ENCODE assay signal across 22 cellular contexts in the genomic region with DNA sequence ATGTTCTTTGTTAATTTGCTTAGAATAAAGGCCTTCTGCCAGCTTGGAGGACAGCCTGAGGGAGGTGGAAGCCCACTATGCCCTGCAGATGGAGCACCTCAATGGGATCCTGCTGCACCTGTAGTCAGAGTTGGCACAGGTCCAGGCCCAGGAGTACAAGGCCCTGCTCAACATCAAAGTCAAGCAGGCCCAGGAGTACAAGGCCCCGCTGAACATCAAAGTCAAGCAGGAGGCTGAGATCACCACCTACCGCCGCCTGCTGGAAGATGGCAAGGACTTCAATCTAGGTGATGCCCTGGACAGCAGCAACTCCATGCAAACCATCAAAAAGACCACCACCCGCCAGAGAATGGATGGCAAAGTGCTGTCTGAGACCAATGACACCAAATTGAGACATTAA. TPM values are rescaled to one million over a fixed set of nuclear protein-coding genes. Genes with fewer than 3 reads are reported as not detected.
DNase-seq lines count a peak whose midpoint lies in the region; ATAC-seq and TF ChIP-seq lines count a peak whose summit lies in the region.
"Had no signal": no experiment of that assay in that cellular context is flagged by ENCODE, and none has a peak within 500 bp of the region (broad histone marks: within the 10 kb centered on the region; RNA-seq: fewer than 3 reads in every experiment).

No MANE protein-coding gene starts in this region.

- no peak overlapping the region for H3K4me3 ChIP-seq in GM23248
- H3K4me3 ChIP-seq in OCI-LY7 (ENCODE audit: low read depth, low read length, poor library complexity, severe bottlenecking): no peak overlapping the region
- no peak overlapping the region for H3K4me3 ChIP-seq in neural progenitor cell
- H3K4me3 ChIP-seq in Peyer's patch: no peak overlapping the region
- H3K4me3 ChIP-seq: adrenal gland, cardiac muscle cell, hepatocyte, SJCRH30, suprapubic skin had no signal

- H3F3A ChIP-seq in GM23248 (ENCODE audit: insufficient read depth) (no peaks in the 10 kb centered on the region), neural progenitor cell (ENCODE audit: low read depth) (no peaks in the 10 kb centered on the region)

- no peaks in the 10 kb centered on the region for H3K9me2 ChIP-seq in GM23248 (ENCODE audit: insufficient read depth)
- H3K9me2 ChIP-seq in OCI-LY7 (ENCODE audit: insufficient read depth, low read length): no peaks in the 10 kb centered on the region

- no peaks in the 10 kb centered on the region for H3K36me3 Mint-ChIP-seq in activated CD4-positive, alpha-beta memory T cell treated with anti-CD3 and anti-CD28 coated beads for 36 hours
- no peaks in the 10 kb centered on the region for H3K36me3 Mint-ChIP-seq in activated CD4-positive, alpha-beta memory T cell treated with anti-CD3 and anti-CD28 coated beads, Interleukin-2, amount 10 ng/mL, durations not matched to agents 7 days and 5 days (ENCODE audit: low read depth)
- H3K36me3 Mint-ChIP-seq in neural progenitor cell: no peaks in the 10 kb centered on the region
- H3K36me3 Mint-ChIP-seq in activated naive CD8-positive, alpha-beta T cell treated with anti-CD3 and anti-CD28 coated beads, Interleukin-2, amount 50 U/mL, for 24 hours (ENCODE audit: low read depth): no peaks in the 10 kb centered on the region
- H3K36me3 Mint-ChIP-seq: activated CD8-positive, alpha-beta memory T cell treated with anti-CD3 and anti-CD28 coated beads, Interleukin-2, amount 10 ng/mL, durations not matched to agents 7 days and 5 days; CD8-positive, alpha-beta T cell had no signal

- no peaks in the 10 kb centered on the region for H3K4me1 Mint-ChIP-seq in activated CD4-positive, alpha-beta memory T cell treated with anti-CD3 and anti-CD28 coated beads for 36 hours (ENCODE audit: low read depth)
- H3K4me1 Mint-ChIP-seq in activated CD4-positive, alpha-beta memory T cell treated with anti-CD3 and anti-CD28 coated beads, Interleukin-2, amount 10 ng/mL, durations not matched to agents 7 days and 5 days: no peaks in the 10 kb centered on the region
- no peaks in the 10 kb centered on the region for H3K4me1 Mint-ChIP-seq in neural progenitor cell
- no peaks in the 10 kb centered on the region for H3K4me1 Mint-ChIP-seq in activated naive CD8-positive, alpha-beta T cell treated with anti-CD3 and anti-CD28 coated beads, Interleukin-2, amount 50 U/mL, for 24 hours
- H3K4me1 Mint-ChIP-seq: activated CD8-positive, alpha-beta memory T cell treated with anti-CD3 and anti-CD28 coated beads, Interleukin-2, amount 10 ng/mL, durations not matched to agents 7 days and 5 days; T-helper 17 cell had no signal

- H3K27me3 ChIP-seq in GM23248 (replicated peaks; ENCODE audit: insufficient read depth): no peaks in the 10 kb centered on the region
- no peaks in the 10 kb centered on the region for H3K27me3 ChIP-seq in neural progenitor cell
- no peaks in the 10 kb centered on the region for H3K27me3 ChIP-seq in Peyer's patch
- H3K27me3 ChIP-seq: adrenal gland, cardiac muscle cell, hepatocyte, SJCRH30, suprapubic skin had no signal

- no peaks in the 10 kb centered on the region for H3K9me3 Mint-ChIP-seq in activated CD4-positive, alpha-beta memory T cell treated with anti-CD3 and anti-CD28 coated beads for 36 hours
- H3K9me3 Mint-ChIP-seq in activated CD4-positive, alpha-beta memory T cell treated with anti-CD3 and anti-CD28 coated beads, Interleukin-2, amount 10 ng/mL, durations not matched to agents 7 days and 5 days: peaks cover 25% of the 10 kb centered on the region
- H3K9me3 Mint-ChIP-seq in neural progenitor cell: peaks cover 31% of the 10 kb centered on the region
- H3K9me3 Mint-ChIP-seq in activated naive CD8-positive, alpha-beta T cell treated with anti-CD3 and anti-CD28 coated beads, Interleukin-2, amount 50 U/mL, for 24 hours: peaks cover 25% of the 10 kb centered on the region

- H3K9me3 ChIP-seq in GM23248 (ENCODE audit: low read depth) (no peaks in the 10 kb centered on the region), OCI-LY7 (ENCODE audit: low read length) (no peaks in the 10 kb centered on the region), neural progenitor cell (ENCODE audit: low read depth) (no peaks in the 10 kb centered on the region), Peyer's patch (no peaks in the 10 kb centered on the region)
- H3K9me3 ChIP-seq: adrenal gland, SJCRH30, suprapubic skin had no signal

- H3K27ac ChIP-seq in GM23248: no peak overlapping the region
- H3K27ac ChIP-seq in OCI-LY7 (ENCODE audit: low read depth, low read length, poor library complexity, severe bottlenecking): no peak overlapping the region
- H3K27ac ChIP-seq in neural progenitor cell: no peak overlapping the region
- no peak overlapping the region for H3K27ac ChIP-seq in Peyer's patch
- H3K27ac ChIP-seq: adrenal gland, cardiac muscle cell, hepatocyte, SJCRH30, suprapubic skin had no signal

- CTCF ChIA-PET in activated CD4-positive, alpha-beta memory T cell treated with anti-CD3 and anti-CD28 coated beads for 36 hours (lab: Charles Lee): no interaction called here
- CTCF ChIA-PET in activated CD4-positive, alpha-beta memory T cell treated with anti-CD3 and anti-CD28 coated beads, Interleukin-2, amount 10 ng/mL, durations not matched to agents 7 days and 5 days (lab: Charles Lee): no interaction called here
- CTCF ChIA-PET in OCI-LY7 (lab: Charles Lee; ENCODE audit: unreplicated experiment): no interaction called here

- in situ Hi-C loops in GM23248 (cut with MboI): no loop called here

- H3K27me3 Mint-ChIP-seq in activated CD4-positive, alpha-beta memory T cell treated with anti-CD3 and anti-CD28 coated beads for 36 hours: peaks cover 2% of the 10 kb centered on the region
- no peaks in the 10 kb centered on the region for H3K27me3 Mint-ChIP-seq in activated CD4-positive, alpha-beta memory T cell treated with anti-CD3 and anti-CD28 coated beads, Interleukin-2, amount 10 ng/mL, durations not matched to agents 7 days and 5 days
- H3K27me3 Mint-ChIP-seq in neural progenitor cell (ENCODE audit: insufficient read depth, low read depth): peaks cover 2% of the 10 kb centered on the region
- peaks cover 2% of the 10 kb centered on the region for H3K27me3 Mint-ChIP-seq in activated naive CD8-positive, alpha-beta T cell treated with anti-CD3 and anti-CD28 coated beads, Interleukin-2, amount 50 U/mL, for 24 hours
- H3K27me3 Mint-ChIP-seq: activated CD8-positive, alpha-beta memory T cell treated with anti-CD3 and anti-CD28 coated beads, Interleukin-2, amount 10 ng/mL, durations not matched to agents 7 days and 5 days; T-helper 17 cell had no signal

- BruUV-seq in OCI-LY7 (replicated peaks; lab: Mats Ljungman, UMichigan): no TSS peak

- H3K79me2 ChIP-seq in GM23248 (ENCODE audit: insufficient read depth) (no peaks in the 10 kb centered on the region), OCI-LY7 (ENCODE audit: insufficient read depth, low read depth, low read length) (no peaks in the 10 kb centered on the region), neural progenitor cell (ENCODE audit: low read depth) (no peaks in the 10 kb centered on the region)
- H3K79me2 ChIP-seq: hepatocyte had no signal

- H3K36me3 ChIP-seq in GM23248 (ENCODE audit: low read depth): no peaks in the 10 kb centered on the region
- no peaks in the 10 kb centered on the region for H3K36me3 ChIP-seq in OCI-LY7 (ENCODE audit: insufficient read depth, low read length)
- H3K36me3 ChIP-seq in neural progenitor cell: no peaks in the 10 kb centered on the region
- H3K36me3 ChIP-seq in Peyer's patch: no peaks in the 10 kb centered on the region
- H3K36me3 ChIP-seq: adrenal gland, cardiac muscle cell, SJCRH30, suprapubic skin had no signal

- no peak for TF ChIP-seq POLR2A in Peyer's patch (IDR thresholded peaks at IDR 0.05)

- H3K4me2 ChIP-seq in GM23248 (ENCODE audit: unreplicated experiment) (no peak overlapping the region), OCI-LY7 (ENCODE audit: low read length) (no peak overlapping the region), neural progenitor cell (no peak overlapping the region)
- H3K4me2 ChIP-seq: hepatocyte had no signal

- no peaks in the 10 kb centered on the region for H3K4me1 ChIP-seq in GM23248 (ENCODE audit: insufficient read depth)
- H3K4me1 ChIP-seq in OCI-LY7 (ENCODE audit: insufficient read depth, low read length, poor library complexity, severe bottlenecking): peaks cover 3% of the 10 kb centered on the region
- H3K4me1 ChIP-seq in neural progenitor cell: no peaks in the 10 kb centered on the region
- no peaks in the 10 kb centered on the region for H3K4me1 ChIP-seq in Peyer's patch
- H3K4me1 ChIP-seq: adrenal gland, SJCRH30, suprapubic skin had no signal

- POLR2A ChIA-PET in activated CD4-positive, alpha-beta memory T cell treated with anti-CD3 and anti-CD28 coated beads for 36 hours (lab: Charles Lee): no interaction called here
- POLR2A ChIA-PET in activated CD4-positive, alpha-beta memory T cell treated with anti-CD3 and anti-CD28 coated beads, Interleukin-2, amount 10 ng/mL, durations not matched to agents 7 days and 5 days (lab: Charles Lee): no interaction called here
- POLR2A ChIA-PET in OCI-LY7 (lab: Charles Lee): interaction anchor here (0.6 kb wide), 1 partner anchor 32 kb away, joined by 3 read pairs; no protein-coding TSS in a partner anchor

- no peak for ATAC-seq in activated naive CD8-positive, alpha-beta T cell treated with anti-CD3 and anti-CD28 coated beads, Interleukin-2, amount 50 U/mL, for 24 hours
- no peak for ATAC-seq in left cardiac atrium
- ATAC-seq: activated CD8-positive, alpha-beta memory T cell treated with anti-CD3 and anti-CD28 coated beads, Interleukin-2, amount 10 ng/mL, durations not matched to agents 7 days and 5 days; CD8-positive, alpha-beta T cell; T-helper 17 cell had no signal

- DNase-seq in activated CD4-positive, alpha-beta memory T cell treated with anti-CD3 and anti-CD28 coated beads for 36 hours: peak; percentile 23
- DNase-seq in activated CD4-positive, alpha-beta memory T cell treated with anti-CD3 and anti-CD28 coated beads, Interleukin-2, amount 10 ng/mL, durations not matched to agents 7 days and 5 days: no peak
- DNase-seq in GM23248 (peak; percentile 0), OCI-LY7 (ENCODE audit: low spot score) (peak; percentile 10), neural progenitor cell (ENCODE audit: low spot score) (no peak), Peyer's patch (no peak), left cardiac atrium (no peak)
- no peak for DNase-seq in activated naive CD8-positive, alpha-beta T cell treated with anti-CD3 and anti-CD28 coated beads, Interleukin-2, amount 50 U/mL, for 24 hours
- DNase-seq: activated CD8-positive, alpha-beta memory T cell treated with anti-CD3 and anti-CD28 coated beads, Interleukin-2, amount 10 ng/mL, durations not matched to agents 7 days and 5 days; adrenal gland; dermis blood vessel endothelial cell; NCI-H146; NCI-H446; occipital lobe; stimulated activated CD4-positive, alpha-beta T cell treated with anti-CD3 and anti-CD28 coated beads, Interleukin-12 subunit alpha, Interleukin-12 subunit beta, amount 100 ng/mL, for 4 hours; T-helper 17 cell had no signal

- H2AFZ ChIP-seq in GM23248: no peak overlapping the region
- H2AFZ ChIP-seq in OCI-LY7 (ENCODE audit: low read length): no peak overlapping the region
- no peak overlapping the region for H2AFZ ChIP-seq in neural progenitor cell (replicated peaks)
- H2AFZ ChIP-seq: hepatocyte had no signal

- H3K9ac ChIP-seq in GM23248 (no peak overlapping the region), neural progenitor cell (no peak overlapping the region)

- intact Hi-C loops in activated CD4-positive, alpha-beta memory T cell treated with anti-CD3 and anti-CD28 coated beads for 36 hours (cut with micrococcal nuclease): no loop called here
- intact Hi-C loops in OCI-LY7 (cut with micrococcal nuclease; ENCODE audit: unreplicated experiment) (no loop called here), left cardiac atrium (cut with DNase I) (no loop called here)

- TF ChIP-seq CTCF in OCI-LY7 (conservative IDR thresholded peaks at IDR 0.05; ENCODE audit: low read length): no peak
- peak; percentile 8 for TF ChIP-seq CTCF in neural progenitor cell (IDR thresholded peaks at IDR 0.05)
- no peak for TF ChIP-seq CTCF in Peyer's patch (IDR thresholded peaks at IDR 0.05)

- H3K27ac Mint-ChIP-seq in activated CD4-positive, alpha-beta memory T cell treated with anti-CD3 and anti-CD28 coated beads for 36 hours: no peak overlapping the region
- no peak overlapping the region for H3K27ac Mint-ChIP-seq in activated CD4-positive, alpha-beta memory T cell treated with anti-CD3 and anti-CD28 coated beads, Interleukin-2, amount 10 ng/mL, durations not matched to agents 7 days and 5 days
- no peak overlapping the region for H3K27ac Mint-ChIP-seq in neural progenitor cell
- no peak overlapping the region for H3K27ac Mint-ChIP-seq in activated naive CD8-positive, alpha-beta T cell treated with anti-CD3 and anti-CD28 coated beads, Interleukin-2, amount 50 U/mL, for 24 hours
- H3K27ac Mint-ChIP-seq: activated CD8-positive, alpha-beta memory T cell treated with anti-CD3 and anti-CD28 coated beads, Interleukin-2, amount 10 ng/mL, durations not matched to agents 7 days and 5 days; activated T-helper 2 cell treated with anti-CD3 and anti-CD28 coated beads, Interferon-gamma antibody, Interleukin-2, Interleukin-4, amounts not matched to agents 10 μg/mL and 5 μg/mL and 100 μg/mL, durations not matched to agents 14 hours and 24 hours and 36 hours; CD8-positive, alpha-beta T cell; T-helper 17 cell had no signal

- H4K20me1 ChIP-seq in GM23248 (ENCODE audit: insufficient read depth): no peaks in the 10 kb centered on the region
- H4K20me1 ChIP-seq in OCI-LY7 (ENCODE audit: insufficient read depth, low read length): no peaks in the 10 kb centered on the region
- no peaks in the 10 kb centered on the region for H4K20me1 ChIP-seq in neural progenitor cell (ENCODE audit: low read depth)

- WGBS in GM23248 (ENCODE audit: low coverage in 1 of 2, low lambda C conversion rate in 2 of 2, missing lambda C conversion rate in 2 of 2), 2 experiments: 27% methylated on average over 4 of the region's 4 CpGs

- no peak overlapping the region for H3K4me3 Mint-ChIP-seq in activated CD4-positive, alpha-beta memory T cell treated with anti-CD3 and anti-CD28 coated beads for 36 hours
- no peak overlapping the region for H3K4me3 Mint-ChIP-seq in activated CD4-positive, alpha-beta memory T cell treated with anti-CD3 and anti-CD28 coated beads, Interleukin-2, amount 10 ng/mL, durations not matched to agents 7 days and 5 days
- H3K4me3 Mint-ChIP-seq in neural progenitor cell: no peak overlapping the region
- H3K4me3 Mint-ChIP-seq in activated naive CD8-positive, alpha-beta T cell treated with anti-CD3 and anti-CD28 coated beads, Interleukin-2, amount 50 U/mL, for 24 hours: no peak overlapping the region
- H3K4me3 Mint-ChIP-seq: activated CD8-positive, alpha-beta memory T cell treated with anti-CD3 and anti-CD28 coated beads, Interleukin-2, amount 10 ng/mL, durations not matched to agents 7 days and 5 days; CD8-positive, alpha-beta T cell; T-helper 17 cell had no signal

RNA-seq across cellular contexts. Expression of a gene that starts 41.7 kb away (rescaled TPM):
- total RNA-seq in activated CD4-positive, alpha-beta memory T cell treated with anti-CD3 and anti-CD28 coated beads for 36 hours: 10 to 100 TPM; 15.4 to 18.5 TPM
- total RNA-seq in activated CD4-positive, alpha-beta memory T cell treated with anti-CD3 and anti-CD28 coated beads, Interleukin-2, amount 10 ng/mL, durations not matched to agents 7 days and 5 days: 10 to 100 TPM; 16.4 to 17.2 TPM
- 5.6 and 15.3 TPM in 2 replicates for total RNA-seq in GM23248 (2014; rRNA removed; shearing (Covaris generic))
- polyA plus RNA-seq in GM23248 (2016; fragmentation: Nextera tagmentation; extraction: Ambion mirVana): 8.9 and 9.4 TPM in 2 replicates
- total RNA-seq in OCI-LY7 (2014; rRNA removed; shearing (Covaris generic)): 26.5 and 27.1 TPM in 2 replicates
- total RNA-seq in OCI-LY7 (2022): 25.2 and 29.9 TPM in 2 replicates
- total RNA-seq in neural progenitor cell (ENCODE audit: low replicate concordance): 29.3 and 48.3 TPM in 2 replicates
- total RNA-seq in Peyer's patch: 10 to 100 TPM in 1 of 4 donors, 1 to 10 TPM in 3; 3.2 to 47.9 (median 4.3) TPM
- 1 to 10 TPM; 2.3 to 2.8 TPM for total RNA-seq in left cardiac atrium

RNA-seq across cellular contexts. Expression of a gene that starts 55.7 kb away (rescaled TPM):
- total RNA-seq in activated CD4-positive, alpha-beta memory T cell treated with anti-CD3 and anti-CD28 coated beads for 36 hours: 10 to 100 TPM; 18.9 to 20.9 TPM
- 10 to 100 TPM; 24.0 to 27.0 TPM for total RNA-seq in activated CD4-positive, alpha-beta memory T cell treated with anti-CD3 and anti-CD28 coated beads, Interleukin-2, amount 10 ng/mL, durations not matched to agents 7 days and 5 days
- total RNA-seq in GM23248 (2014; rRNA removed; shearing (Covaris generic)): 9.1 and 13.3 TPM in 2 replicates
- polyA plus RNA-seq in GM23248 (2016; fragmentation: Nextera tagmentation; extraction: Ambion mirVana): 8.9 and 11.8 TPM in 2 replicates
- total RNA-seq in OCI-LY7 (2014; rRNA removed; shearing (Covaris generic)): 14.0 and 28.7 TPM in 2 replicates
- total RNA-seq in OCI-LY7 (2022) (31.5 and 31.7 TPM in 2 replicates), neural progenitor cell (ENCODE audit: low replicate concordance) (11.7 and 17.3 TPM in 2 replicates), Peyer's patch (10 to 100 TPM in 2 of 4 donors, 1 to 10 TPM in 2; 8.6 to 14.9 (median 10.2) TPM), left cardiac atrium (1 to 10 TPM; 4.7 to 7.4 TPM)

Comparison
In these comparisons a context has a peak if more than half of its experiments do, and no peak if none do; other contexts are left out.
1. DNase-seq: peak in activated CD4-positive, alpha-beta memory T cell treated with anti-CD3 and anti-CD28 coated beads for 36 hours (single experiment), GM23248 (single experiment) and OCI-LY7 (single experiment); none in activated CD4-positive, alpha-beta memory T cell treated with anti-CD3 and anti-CD28 coated beads, Interleukin-2, amount 10 ng/mL, durations not matched to agents 7 days and 5 days (single experiment), neural progenitor cell (single experiment), Peyer's patch (0 of 3), activated naive CD8-positive, alpha-beta T cell treated with anti-CD3 and anti-CD28 coated beads, Interleukin-2, amount 50 U/mL, for 24 hours (single experiment) and left cardiac atrium (single experiment).